Comparison of ENCODE assay signal across 24 cellular contexts in the genomic region with DNA sequence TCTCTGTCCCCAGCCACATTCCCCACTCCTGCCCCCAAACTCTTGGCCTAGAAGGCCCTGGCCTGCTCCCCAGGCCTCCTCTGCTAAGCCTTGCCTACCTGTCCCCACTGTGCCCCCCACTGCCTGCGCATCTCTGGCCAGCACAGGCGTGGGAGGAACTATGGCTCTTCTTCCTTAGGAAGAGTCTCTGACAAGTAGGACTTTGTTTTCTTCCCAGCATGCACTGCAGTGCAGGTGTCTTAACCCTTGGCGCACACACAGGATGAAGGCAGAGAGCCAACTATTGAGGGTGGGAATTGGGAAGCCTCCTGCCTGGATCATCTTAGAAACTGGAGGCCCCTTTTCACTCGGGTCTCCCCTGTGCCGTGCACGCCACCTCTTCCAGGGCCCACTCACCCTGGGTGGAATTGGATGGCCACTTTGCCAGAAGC. TPM values are rescaled to one million over a fixed set of nuclear protein-coding genes. Genes with fewer than 3 reads are reported as not detected.
DNase-seq lines count a peak whose midpoint lies in the region; ATAC-seq, FAIRE-seq and TF ChIP-seq lines count a peak whose summit lies in the region.
"Had no signal": no experiment of that assay in that cellular context is flagged by ENCODE, and none has a peak within 500 bp of the region (broad histone marks: within the 10 kb centered on the region; RNA-seq: fewer than 3 reads in every experiment).

No MANE protein-coding gene starts in this region.

- H3K4me1 ChIP-seq in left ventricle myocardium inferior, result peaks cover 22% of the 10 kb centered on the region
- peaks cover 16% of the 10 kb centered on the region for H3K4me1 ChIP-seq in colonic mucosa

- no peaks in the 10 kb centered on the region for H3K9me3 Mint-ChIP-seq in nephron
- H3K9me3 Mint-ChIP-seq: activated naive CD4-positive, alpha-beta T cell treated with anti-CD3 and anti-CD28 coated beads, Interleukin-2, amount 50 U/mL, for 24 hours had no signal

- H3K27me3 Mint-ChIP-seq in nephron (ENCODE audit: low read depth), result peaks cover 5% of the 10 kb centered on the region
- H3K27me3 Mint-ChIP-seq: activated naive CD4-positive, alpha-beta T cell treated with anti-CD3 and anti-CD28 coated beads, Interleukin-2, amount 50 U/mL, for 24 hours had no signal

- no peak overlapping the region for H3K4me3 ChIP-seq in left ventricle myocardium inferior
- no peak overlapping the region for H3K4me3 ChIP-seq in colonic mucosa
- H3K4me3 ChIP-seq: GM12878, GM23248 had no signal

- peak overlapping the region in 1 of 3 experiments; percentile 53 for H3K27ac Mint-ChIP-seq in nephron
- H3K27ac Mint-ChIP-seq: activated naive CD4-positive, alpha-beta T cell treated with anti-CD3 and anti-CD28 coated beads, Interleukin-2, amount 50 U/mL, for 24 hours had no signal

- no peaks in the 10 kb centered on the region for H3K9me3 ChIP-seq in left ventricle myocardium inferior (replicated peaks)
- no peaks in the 10 kb centered on the region for H3K9me3 ChIP-seq in colonic mucosa

- TF ChIP-seq CTCF in left ventricle myocardium inferior (IDR thresholded peaks at IDR 0.05; ENCODE audit: borderline replicate concordance), result no peak
- no peak for TF ChIP-seq CTCF in colonic mucosa (IDR thresholded peaks at IDR 0.05)
- no peak for TF ChIP-seq CTCF in nephron (IDR thresholded peaks at IDR 0.05; ENCODE audit: unreplicated experiment in 3 of 3)
- TF ChIP-seq CTCF in omental fat pad (IDR thresholded peaks at IDR 0.05), result no peak

- peak; percentile 12 for DNase-seq in left cardiac atrium
- no peak for DNase-seq in left ventricle myocardium inferior
- peak; percentile 67 for DNase-seq in colonic mucosa
- DNase-seq in omental fat pad (ENCODE audit: low spot score), result no peak
- DNase-seq in NCI-H1092 treated with DMSO at 0.1 percent for 48 hours (lab: John Stamatoyannopoulos, UW), result no peak
- no peak for DNase-seq in HTR-8/SVneo (ENCODE audit: insufficient read length, low spot score)
- DNase-seq: activated T-cell treated with anti-CD3 and anti-CD28 coated beads for 4 hours; effector CD4-positive, alpha-beta T cell; GM23248; NCI-H1930; NCI-H2227 treated with DMSO at 0.1 percent for 48 hours; NCI-H774; OCI-M1; retina; SIG-M5; T-helper 1 cell had no signal

- H3K36me3 Mint-ChIP-seq in nephron (ENCODE audit: low read depth), result peaks cover 16% of the 10 kb centered on the region

- intact Hi-C loops in left cardiac atrium (cut with DNase I) (no loop called here), left ventricle myocardium inferior (cut with micrococcal nuclease) (no loop called here), colonic mucosa (cut with DNase I) (no loop called here)

- peaks cover 60% of the 10 kb centered on the region for H3K36me3 ChIP-seq in left ventricle myocardium inferior
- H3K36me3 ChIP-seq in colonic mucosa, result peaks cover 4% of the 10 kb centered on the region

- H3K27me3 ChIP-seq in left ventricle myocardium inferior (ENCODE audit: low read depth) (no peaks in the 10 kb centered on the region), colonic mucosa (no peaks in the 10 kb centered on the region)

- FAIRE-seq in HTR-8/SVneo (lab: Jason Lieb, UNC), result no peak
- FAIRE-seq: frontal cortex, GM12878, GM19239 had no signal

- H3K9ac ChIP-seq in colonic mucosa (ENCODE audit: low read depth in 2 of 2, low read length in 2 of 2), result no peak overlapping the region
- H3K9ac ChIP-seq: GM23248 had no signal

- peaks cover 8% of the 10 kb centered on the region for H3K4me1 Mint-ChIP-seq in nephron

- ATAC-seq in left cardiac atrium (no peak), omental fat pad (ENCODE audit: low FRiP score) (no peak)
- ATAC-seq: esophagus mucosa, GM12878 had no signal

- H3K27ac ChIP-seq in left ventricle myocardium inferior (replicated peaks) (no peak overlapping the region), colonic mucosa (no peak overlapping the region)
- H3K27ac ChIP-seq: GM23248 had no signal

- H3K4me3 Mint-ChIP-seq in nephron, result peak overlapping the region; percentile 41 to 51 (median 44)
- H3K4me3 Mint-ChIP-seq: activated naive CD4-positive, alpha-beta T cell treated with anti-CD3 and anti-CD28 coated beads, Interleukin-2, amount 50 U/mL, for 24 hours had no signal

RNA-seq across cellular contexts. Expression of a gene that starts 3.6 kb away (rescaled TPM):
- 10 to 100 TPM; 15.8 to 21.8 TPM for total RNA-seq in left cardiac atrium
- total RNA-seq in left ventricle myocardium inferior, result 9.3 TPM
- total RNA-seq in colonic mucosa, result 10 to 100 TPM; 19.4 to 31.6 TPM
- total RNA-seq in omental fat pad, result 10 to 100 TPM; 26.7 to 35.9 (median 30.7) TPM

RNA-seq across cellular contexts. Expression of a gene that starts 7.4 kb away (rescaled TPM):
- total RNA-seq in left cardiac atrium (not detected), left ventricle myocardium inferior (not detected), colonic mucosa (under 1 TPM; 0.53 to 0.54 TPM), omental fat pad (not detected)
- total RNA-seq: esophagus mucosa, GM23248, kidney epithelial cell, temporal lobe had no signal

RNA-seq across cellular contexts. Expression of a gene that starts 10.1 kb away (rescaled TPM):
- total RNA-seq in left cardiac atrium (100 to 1,000 TPM; 162 to 197 TPM), left ventricle myocardium inferior (128 TPM), colonic mucosa (100 to 1,000 TPM; 240 to 336 TPM), omental fat pad (100 to 1,000 TPM in 1 of 4 donors, 10 to 100 TPM in 3; 43.5 to 113 (median 67.9) TPM)

RNA-seq across cellular contexts. Expression of a gene that starts 14.0 kb away (rescaled TPM):
- total RNA-seq in left cardiac atrium (10 to 100 TPM; 32.6 to 39.4 TPM), left ventricle myocardium inferior (46.4 TPM), colonic mucosa (10 to 100 TPM; 60.4 to 71.5 TPM), omental fat pad (10 to 100 TPM; 22.2 to 34.5 (median 25.6) TPM)

RNA-seq across cellular contexts. Expression of a gene that starts 48.9 kb away (rescaled TPM):
- total RNA-seq in left cardiac atrium (10 to 100 TPM in 1 of 2 donors, 1 to 10 TPM in 1; 9.8 to 15.1 TPM), left ventricle myocardium inferior (11.1 TPM), colonic mucosa (10 to 100 TPM in 1 of 2 donors, 1 to 10 TPM in 1; 8.4 to 15.8 TPM), omental fat pad (10 to 100 TPM; 10.4 to 19.4 (median 13.0) TPM)

Comparison
In these comparisons a context has a peak if more than half of its experiments do, and no peak if none do; other contexts are left out.
1. DNase-seq: peak in left cardiac atrium (single experiment) and colonic mucosa (single experiment); none in left ventricle myocardium inferior (single experiment), omental fat pad (single experiment), NCI-H1092 treated with DMSO at 0.1 percent for 48 hours (single experiment) and HTR-8/SVneo (single experiment).